16 cellular contexts compared by ENCODE assay signal in the genomic region with DNA sequence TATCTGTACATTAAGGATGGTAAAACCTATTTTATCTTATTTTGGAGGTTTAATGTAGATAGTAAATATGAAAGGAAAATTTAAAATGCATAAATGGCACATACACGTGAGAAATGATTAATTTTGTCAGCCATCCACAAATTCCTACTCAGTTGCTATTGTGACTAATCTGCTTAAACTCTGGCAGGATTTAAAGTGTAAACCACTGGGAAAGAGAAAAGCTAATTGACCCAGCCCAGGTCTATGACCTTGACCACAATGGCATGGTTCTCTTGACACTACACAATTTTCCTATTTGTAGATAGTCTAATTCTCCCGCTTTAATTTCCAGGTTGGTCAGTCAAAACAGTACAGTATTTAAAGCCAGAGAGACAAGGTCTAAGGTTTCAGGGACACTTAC.
DNase-seq lines count a peak whose midpoint lies in the region; ATAC-seq lines count a peak whose summit lies in the region.
"Had no signal": no experiment of that assay in that cellular context is flagged by ENCODE, and none has a peak within 500 bp of the region (broad histone marks: within the 10 kb centered on the region; RNA-seq: fewer than 3 reads in every experiment).

No MANE protein-coding gene starts in this region.

- H3K27ac Mint-ChIP-seq in stimulated activated naive B cell treated with anti-CD40 and anti-IgM and Interleukin-4, amounts not matched to agents 10 μg/mL and 1 μg/mL and 100 μg/mL, for 72 hours, result no peak overlapping the region
- H3K27ac Mint-ChIP-seq: CD8-positive, alpha-beta T cell; GM23338 had no signal

- DNase-seq in A172 (ENCODE audit: low spot score) (peak; percentile 61), GM03348 (ENCODE audit: low spot score) (peak; percentile 16), astrocyte of the hippocampus (ENCODE audit: low read depth, low spot score) (peak; percentile 4), renal cortical epithelial cell (ENCODE audit: low read depth) (peak; percentile 68), AML-193 (lab: John Stamatoyannopoulos, UW) (no peak), NCI-H524 treated with DMSO at 0.1 percent for 48 hours (lab: John Stamatoyannopoulos, UW) (no peak)
- no peak for DNase-seq in stimulated activated naive B cell treated with anti-CD40 and anti-IgM and Interleukin-4, amounts not matched to agents 10 μg/mL and 1 μg/mL and 100 μg/mL, for 72 hours
- DNase-seq: CD8-positive, alpha-beta T cell; NCI-H1105 treated with DMSO at 0.1 percent for 48 hours; NCI-H1694; NCI-H774; SHP77 treated with DMSO at 0.1 percent for 48 hours; SK-N-SH had no signal

- no peak for ATAC-seq in stimulated activated naive B cell treated with anti-CD40 and anti-IgM and Interleukin-4, amounts not matched to agents 10 μg/mL and 1 μg/mL and 100 μg/mL, for 72 hours (replicated peaks)
- ATAC-seq in GM21737 (IDR thresholded peaks at IDR 0.05; ENCODE audit: unreplicated experiment), result no peak
- ATAC-seq: CD8-positive, alpha-beta T cell; GM23338; HCT116 had no signal

- H3K4me3 Mint-ChIP-seq in stimulated activated naive B cell treated with anti-CD40 and anti-IgM and Interleukin-4, amounts not matched to agents 10 μg/mL and 1 μg/mL and 100 μg/mL, for 72 hours, result no peak overlapping the region
- H3K4me3 Mint-ChIP-seq: CD8-positive, alpha-beta T cell; GM23338 had no signal

- H3K4me1 Mint-ChIP-seq in stimulated activated naive B cell treated with anti-CD40 and anti-IgM and Interleukin-4, amounts not matched to agents 10 μg/mL and 1 μg/mL and 100 μg/mL, for 72 hours, result no peaks in the 10 kb centered on the region
- H3K4me1 Mint-ChIP-seq: GM23338 had no signal

- H3K27me3 Mint-ChIP-seq in stimulated activated naive B cell treated with anti-CD40 and anti-IgM and Interleukin-4, amounts not matched to agents 10 μg/mL and 1 μg/mL and 100 μg/mL, for 72 hours, result peaks cover 0 to 4% of the 10 kb centered on the region in 2 donors

- H3K9me3 Mint-ChIP-seq in stimulated activated naive B cell treated with anti-CD40 and anti-IgM and Interleukin-4, amounts not matched to agents 10 μg/mL and 1 μg/mL and 100 μg/mL, for 72 hours, result peaks cover 11 to 16% of the 10 kb centered on the region in 2 donors

- H3K36me3 Mint-ChIP-seq in stimulated activated naive B cell treated with anti-CD40 and anti-IgM and Interleukin-4, amounts not matched to agents 10 μg/mL and 1 μg/mL and 100 μg/mL, for 72 hours, result peaks cover 2 to 10% of the 10 kb centered on the region in 2 donors
- H3K36me3 Mint-ChIP-seq: CD8-positive, alpha-beta T cell had no signal

Comparison
In these comparisons a context has a peak if more than half of its experiments do, and no peak if none do; other contexts are left out.
1. DNase-seq: peak in A172 (single experiment), GM03348 (single experiment), astrocyte of the hippocampus (single experiment) and renal cortical epithelial cell (single experiment); none in stimulated activated naive B cell treated with anti-CD40 and anti-IgM and Interleukin-4, amounts not matched to agents 10 μg/mL and 1 μg/mL and 100 μg/mL, for 72 hours (single experiment), AML-193 (0 of 2) and NCI-H524 treated with DMSO at 0.1 percent for 48 hours (single experiment).